ENCODE assay signal across 10 cellular contexts in genomic region chr20:56391037-56391436, GRCh38. TPM values are rescaled to one million over a fixed set of nuclear protein-coding genes. Genes with fewer than 3 reads are reported as not detected.
DNase-seq lines count a peak whose midpoint lies in the region; ATAC-seq, FAIRE-seq and TF ChIP-seq lines count a peak whose summit lies in the region.
"Had no signal": no experiment of that assay in that cellular context is flagged by ENCODE, and none has a peak within 500 bp of the region (broad histone marks: within the 10 kb centered on the region; RNA-seq: fewer than 3 reads in every experiment).

No MANE protein-coding gene starts in this region.

- peak overlapping the region; percentile 83 for H3K4me2 ChIP-seq in GM12878 (ENCODE audit: control insufficient read depth, insufficient read depth)
- H3K4me2 ChIP-seq in mesendoderm (ENCODE audit: low read length): peak overlapping the region; percentile 61

- no peak for FAIRE-seq in GM12878 (lab: Jason Lieb, UNC)

- H3K4me1 ChIP-seq in HUES6 (ENCODE audit: control insufficient read depth, insufficient read depth, low read length): 0 out of 2 replicates have a peak, but pooled peaks cover 6% of the 10 kb centered on the region
- H3K4me1 ChIP-seq in GM12878 (ENCODE audit: control insufficient read depth, insufficient read depth, low read length): peaks cover 3% of the 10 kb centered on the region; the same call in 1 of the 2 replicates
- H3K4me1 ChIP-seq in mesendoderm (ENCODE audit: control insufficient read depth, low read depth, low read length): peaks cover 1% of the 10 kb centered on the region

- H4K20me1 ChIP-seq in GM12878 (ENCODE audit: control insufficient read depth, insufficient read depth): no peaks in the 10 kb centered on the region

- in situ Hi-C loops in GM12878 (cut with MboI): no loop called here

- H4K8ac ChIP-seq in mesendoderm (ENCODE audit: low read depth, low read length): no peak overlapping the region

- no peak overlapping the region for H3K27ac ChIP-seq in HUES6 (ENCODE audit: low read depth, low read length)
- peak overlapping the region; percentile 78 for H3K27ac ChIP-seq in GM12878 (ENCODE audit: control insufficient read depth, insufficient read depth)
- H3K27ac ChIP-seq in mesendoderm (ENCODE audit: low read depth, low read length): no peak overlapping the region

- no peaks in the 10 kb centered on the region for H3K27me3 Mint-ChIP-seq in activated naive CD4-positive, alpha-beta T cell treated with anti-CD3 and anti-CD28 coated beads for 36 hours (ENCODE audit: low read depth)

- H3K56ac ChIP-seq in mesendoderm (ENCODE audit: low read length): peak overlapping the region; percentile 88

- no peak overlapping the region for H4K5ac ChIP-seq in mesendoderm (ENCODE audit: low read length)

- ATAC-seq in GM12878 (no peak), GM21390 (IDR thresholded peaks at IDR 0.05; ENCODE audit: unreplicated experiment) (no peak)

- H3K27me3 ChIP-seq in HUES6 (ENCODE audit: control insufficient read depth, insufficient read depth, low read length) (no peaks in the 10 kb centered on the region), GM12878 (replicated peaks in 1 of 2; ENCODE audit: control insufficient read depth in 2 of 2, insufficient read depth in 2 of 2, low read length in 1 of 2) (no peaks in the 10 kb centered on the region), mesendoderm (ENCODE audit: insufficient read depth, low read length, poor library complexity) (no peaks in the 10 kb centered on the region)

- no peak overlapping the region for H2BK5ac ChIP-seq in mesendoderm (ENCODE audit: low read length)

- H3K18ac ChIP-seq in mesendoderm (ENCODE audit: low read length): no peak overlapping the region

- SMC1A ChIA-PET in GM12878 (lab: Charles Lee; ENCODE audit: uncharacterized antibody, unreplicated experiment): interaction anchor here (2.1 kb wide), 1 partner anchor 10 kb away, joined by 7 read pairs; no protein-coding TSS in a partner anchor

- BruUV-seq in GM12878 (replicated peaks; lab: Mats Ljungman, UMichigan): TSS peak; percentile 90

- RAD21 ChIA-PET in GM12878 (lab: Charles Lee; ENCODE audit: unreplicated experiment): interaction anchor here (1.6 to 2.5 kb wide), 3 partner anchors 21 to 78 kb away, joined by 4 to 9 read pairs (median 8); partner anchors contain the start of genes CASS4, FAM210B and RTF2

- no peak overlapping the region; the same call in 1 of the 2 replicates for H2AFZ ChIP-seq in GM12878 (ENCODE audit: control insufficient read depth, low read depth, low read length)

- intact Hi-C loops in GM12878 (cut with micrococcal nuclease; ENCODE audit: unreplicated experiment): no loop called here
- intact Hi-C loops in activated naive CD4-positive, alpha-beta T cell treated with anti-CD3 and anti-CD28 coated beads for 36 hours (cut with micrococcal nuclease): no loop called here

- DNase-seq in AG10803 (ENCODE audit: low read depth) (no peak), GM12878 (ENCODE audit: low read depth, low spot score) (no peak), mesendoderm (peak; percentile 5), NCI-H226 (no peak), D341Med (ENCODE audit: low spot score) (no peak)
- no peak for DNase-seq in activated naive CD4-positive, alpha-beta T cell treated with anti-CD3 and anti-CD28 coated beads for 36 hours
- DNase-seq: stimulated activated naive CD4-positive, alpha-beta T cell treated with Interleukin-2 at 50 U/mL for 16 hours had no signal

- CTCF ChIA-PET in GM12878 (lab: Yijun Ruan, JAX): interaction anchor here (2.1 kb wide), 1 partner anchor 10 kb away, joined by 6 read pairs; no protein-coding TSS in a partner anchor
- CTCF ChIA-PET in activated naive CD4-positive, alpha-beta T cell treated with anti-CD3 and anti-CD28 coated beads for 36 hours (lab: Charles Lee): interaction anchor here (1.2 kb wide), 1 partner anchor 21 kb away, joined by 4 read pairs; the partner anchor contains the start of gene CASS4

- H3K9me3 ChIP-seq in HUES6 (ENCODE audit: control insufficient read depth, insufficient read depth, low read depth, low read length) (no peaks in the 10 kb centered on the region), GM12878 (replicated peaks; ENCODE audit: control insufficient read depth, insufficient read depth, low read length) (no peaks in the 10 kb centered on the region)
- H3K9me3 ChIP-seq: mucosa of descending colon had no signal

- no peak overlapping the region for H3K23ac ChIP-seq in mesendoderm (ENCODE audit: low read length)

- H3K79me2 ChIP-seq in GM12878 (ENCODE audit: control insufficient read depth, insufficient read depth, low read length): peaks cover 63% of the 10 kb centered on the region
- H3K79me2 ChIP-seq in mesendoderm (ENCODE audit: control insufficient read depth, insufficient read depth, low read length): peaks cover 59% of the 10 kb centered on the region

- TF ChIP-seq EP300 in GM12878 (IDR thresholded peaks at IDR 0.05; ENCODE audit: borderline replicate concordance in 1 of 2, control insufficient read depth in 1 of 2, low read depth in 2 of 2, low read length in 2 of 2): no peak

- H2BK15ac ChIP-seq in mesendoderm (replicated peaks; ENCODE audit: low read depth): no peak overlapping the region

- H3K4me1 Mint-ChIP-seq in activated naive CD4-positive, alpha-beta T cell treated with anti-CD3 and anti-CD28 coated beads for 36 hours (ENCODE audit: low read depth): peaks cover 31% of the 10 kb centered on the region

- TF ChIP-seq POLR2A in GM12878 (IDR thresholded peaks at IDR 0.05; ENCODE audit: low read depth, low read length): no peak

- WGBS in GM12878 (ENCODE audit: insufficient coverage, insufficient replicate concordance, low lambda C conversion rate, missing lambda C conversion rate): under 1% methylated on average over 10 of the region's 10 CpGs
- WGBS in mesendoderm (ENCODE audit: extremely low coverage, insufficient coverage, low lambda C conversion rate): no CpG with 5 or more reads among the region's 10 CpGs

- H3K36me3 ChIP-seq in HUES6 (ENCODE audit: control insufficient read depth, insufficient read depth, low read length) (peaks cover 55% of the 10 kb centered on the region), GM12878 (ENCODE audit: control insufficient read depth in 2 of 2, insufficient read depth in 2 of 2, low read length in 1 of 2) (peaks cover 3 to 13% of the 10 kb centered on the region in 2 experiments), mesendoderm (ENCODE audit: control insufficient read depth, insufficient read depth, low read length) (peaks cover 16% of the 10 kb centered on the region)

- no peak for TF ChIP-seq RAD21 in GM12878 (IDR thresholded peaks at IDR 0.05; ENCODE audit: insufficient read depth, low read depth, low read length)

- H3K4ac ChIP-seq in mesendoderm (ENCODE audit: low read depth, low read length): no peak overlapping the region

- H3K79me1 ChIP-seq in mesendoderm (ENCODE audit: low read length): peaks cover 24% of the 10 kb centered on the region

- H2AK5ac ChIP-seq in mesendoderm (ENCODE audit: low read length): no peak overlapping the region

- H3K9me3 Mint-ChIP-seq in activated naive CD4-positive, alpha-beta T cell treated with anti-CD3 and anti-CD28 coated beads for 36 hours: no peaks in the 10 kb centered on the region

- H3K27ac Mint-ChIP-seq in activated naive CD4-positive, alpha-beta T cell treated with anti-CD3 and anti-CD28 coated beads for 36 hours: no peak overlapping the region

- H3K4me3 ChIP-seq in AG10803 (ENCODE audit: low read length) (peak overlapping the region; percentile 81), HUES6 (ENCODE audit: low read depth, low read length) (peak overlapping the region; percentile 90), GM12878 (peak overlapping the region; percentile 99), mesendoderm (ENCODE audit: low read length) (peak overlapping the region; percentile 56)

- peaks cover 62% of the 10 kb centered on the region for H3K36me3 Mint-ChIP-seq in activated naive CD4-positive, alpha-beta T cell treated with anti-CD3 and anti-CD28 coated beads for 36 hours (ENCODE audit: low read depth)

- H2BK120ac ChIP-seq in mesendoderm (ENCODE audit: low read depth, low read length): no peak overlapping the region

- no peak overlapping the region for H3K4me3 Mint-ChIP-seq in activated naive CD4-positive, alpha-beta T cell treated with anti-CD3 and anti-CD28 coated beads for 36 hours

- TF ChIP-seq CTCF in AG10803 (conservative IDR thresholded peaks at IDR 0.05; ENCODE audit: low read length): no peak
- TF ChIP-seq CTCF in GM12878 (IDR thresholded peaks at IDR 0.05 in 2 of 3, conservative IDR thresholded peaks at IDR 0.05 in 1 of 3; ENCODE audit: control insufficient read depth in 2 of 3, extremely low read depth in 1 of 3, insufficient read depth in 1 of 3, low read depth in 3 of 3, low read length in 3 of 3): no peak

- H3K9ac ChIP-seq in HUES6 (ENCODE audit: low read length) (peak overlapping the region; percentile 98), GM12878 (ENCODE audit: control insufficient read depth, insufficient read depth, low read length) (peak overlapping the region; percentile 90), mesendoderm (ENCODE audit: low read length) (peak overlapping the region; percentile 83)

- POLR2A ChIA-PET in GM12878 (lab: Charles Lee): interaction anchor here (1.2 kb wide), 1 partner anchor 19 kb away, joined by 7 read pairs; no protein-coding TSS in a partner anchor

RNA-seq across cellular contexts. Expression of gene AURKA, which starts 1.0 kb away (rescaled TPM):
- total RNA-seq in GM12878 (2013; cell fraction: nucleolus; rRNA removed): 18.8 and 19.4 TPM in 2 replicates
- total RNA-seq in GM12878 (2014; rRNA removed) (57.3 and 63.1 TPM in 2 replicates), GM12878 (2014; rRNA removed; fragmentation: Illumina TruSeq; extraction: Trizol) (67.9 and 71.6 TPM in 2 replicates), GM12878 (2021) (59.4 and 61.2 TPM in 2 replicates)
- 20.0 TPM for polyA plus RNA-seq in GM12878 (2011; ENCODE audit: low read depth)
- polyA plus RNA-seq in GM12878 (2011; rRNA removed) (87.6 and 108 TPM in 2 replicates), GM12878 (2014; fragmentation: Illumina TruSeq; extraction: Trizol) (98.7 and 113 TPM in 2 replicates), GM12878 (2014; fragmentation: Nextera tagmentation; extraction: Ambion mirVana) (10 to 100 TPM; 70.9 to 75.2 TPM), GM12878 (2014; rRNA removed) (58.3 and 60.8 TPM in 2 replicates), GM12878 (2016; fragmentation: Nextera tagmentation; extraction: Ambion mirVana) (100 to 1,000 TPM; 120 to 122 TPM)
- 66.6 and 74.8 TPM in 2 replicates for polyA plus RNA-seq in GM12878 (2011; cell fraction: cytosol; rRNA removed)
- 37.8 and 38.0 TPM in 2 replicates for polyA plus RNA-seq in GM12878 (2011; cell fraction: nucleus; rRNA removed)
- polyA plus RNA-seq in GM12878 (2012): 19.8 and 28.8 TPM in 2 replicates
- 55.3 and 61.1 TPM in 2 replicates for polyA minus RNA-seq in GM12878 (2011; rRNA and poly(A)+ RNA removed)
- 31.7 and 35.6 TPM in 2 replicates for polyA minus RNA-seq in GM12878 (2011; cell fraction: cytosol; rRNA and poly(A)+ RNA removed)
- polyA minus RNA-seq in GM12878 (2011; cell fraction: nucleus; rRNA and poly(A)+ RNA removed): 11.7 and 18.3 TPM in 2 replicates
- polyA plus RNA-seq in mesendoderm (2013, experiment 1 of 2): 91.0 TPM
- polyA plus RNA-seq in mesendoderm (2013, experiment 2 of 2): 89.8 TPM
- 100 to 1,000 TPM; 115 to 121 TPM for total RNA-seq in activated naive CD4-positive, alpha-beta T cell treated with anti-CD3 and anti-CD28 coated beads for 36 hours

RNA-seq across cellular contexts. Expression of gene CSTF1, which starts 1.4 kb away (rescaled TPM):
- total RNA-seq in GM12878 (2013; cell fraction: nucleolus; rRNA removed): 45.6 and 47.2 TPM in 2 replicates
- 41.9 and 42.7 TPM in 2 replicates for total RNA-seq in GM12878 (2014; rRNA removed)
- total RNA-seq in GM12878 (2014; rRNA removed; fragmentation: Illumina TruSeq; extraction: Trizol): 42.5 and 45.8 TPM in 2 replicates
- 39.7 and 41.8 TPM in 2 replicates for total RNA-seq in GM12878 (2021)
- polyA plus RNA-seq in GM12878 (2011; ENCODE audit: low read depth): 23.0 TPM
- 81.4 and 89.1 TPM in 2 replicates for polyA plus RNA-seq in GM12878 (2011; rRNA removed)
- 71.6 and 81.5 TPM in 2 replicates for polyA plus RNA-seq in GM12878 (2011; cell fraction: cytosol; rRNA removed)
- 60.9 and 66.0 TPM in 2 replicates for polyA plus RNA-seq in GM12878 (2011; cell fraction: nucleus; rRNA removed)
- polyA plus RNA-seq in GM12878 (2012): 31.3 and 34.4 TPM in 2 replicates
- 56.2 and 57.8 TPM in 2 replicates for polyA plus RNA-seq in GM12878 (2014; fragmentation: Illumina TruSeq; extraction: Trizol)
- polyA plus RNA-seq in GM12878 (2014; fragmentation: Nextera tagmentation; extraction: Ambion mirVana): 10 to 100 TPM; 63.3 to 66.0 TPM
- 44.9 and 47.2 TPM in 2 replicates for polyA plus RNA-seq in GM12878 (2014; rRNA removed)
- polyA plus RNA-seq in GM12878 (2016; fragmentation: Nextera tagmentation; extraction: Ambion mirVana): 10 to 100 TPM; 43.3 to 54.5 TPM
- 115 and 172 TPM in 2 replicates for polyA minus RNA-seq in GM12878 (2011; rRNA and poly(A)+ RNA removed)
- 28.7 and 32.7 TPM in 2 replicates for polyA minus RNA-seq in GM12878 (2011; cell fraction: cytosol; rRNA and poly(A)+ RNA removed)
- polyA minus RNA-seq in GM12878 (2011; cell fraction: nucleus; rRNA and poly(A)+ RNA removed): 30.7 and 45.1 TPM in 2 replicates
- polyA plus RNA-seq in mesendoderm (2013, experiment 1 of 2): 39.7 TPM
- polyA plus RNA-seq in mesendoderm (2013, experiment 2 of 2): 40.9 TPM
- total RNA-seq in activated naive CD4-positive, alpha-beta T cell treated with anti-CD3 and anti-CD28 coated beads for 36 hours: 10 to 100 TPM; 68.0 to 70.7 TPM

RNA-seq across cellular contexts. Expression of gene CASS4, which starts 21.0 kb away (rescaled TPM):
- total RNA-seq in GM12878 (2013; cell fraction: nucleolus; rRNA removed): 0.47 TPM in 1 of 2 replicates, not detected in the other
- total RNA-seq in GM12878 (2014; rRNA removed): 0.06 and 0.11 TPM in 2 replicates
- 0.09 and 0.14 TPM in 2 replicates for total RNA-seq in GM12878 (2014; rRNA removed; fragmentation: Illumina TruSeq; extraction: Trizol)
- 0.19 and 0.21 TPM in 2 replicates for total RNA-seq in GM12878 (2021)
- polyA plus RNA-seq in GM12878 (2011; ENCODE audit: low read depth): 0.14 TPM
- 0.10 and 0.11 TPM in 2 replicates for polyA plus RNA-seq in GM12878 (2011; rRNA removed)
- polyA plus RNA-seq in GM12878 (2011; cell fraction: cytosol; rRNA removed): 0.01 and 0.03 TPM in 2 replicates
- polyA plus RNA-seq in GM12878 (2011; cell fraction: nucleus; rRNA removed): 0.09 and 0.15 TPM in 2 replicates
- 0.13 and 0.22 TPM in 2 replicates for polyA plus RNA-seq in GM12878 (2012)
- polyA plus RNA-seq in GM12878 (2014; fragmentation: Illumina TruSeq; extraction: Trizol): 0.13 and 0.21 TPM in 2 replicates
- polyA plus RNA-seq in GM12878 (2014; fragmentation: Nextera tagmentation; extraction: Ambion mirVana): under 1 TPM; 0.04 to 0.11 TPM
- 0.04 and 0.24 TPM in 2 replicates for polyA plus RNA-seq in GM12878 (2014; rRNA removed)
- polyA plus RNA-seq in GM12878 (2016; fragmentation: Nextera tagmentation; extraction: Ambion mirVana): under 1 TPM in 1 of 2 experiments, not detected in 1; 0.05 TPM
- 0.10 and 0.15 TPM in 2 replicates for polyA minus RNA-seq in GM12878 (2011; rRNA and poly(A)+ RNA removed)
- polyA minus RNA-seq in GM12878 (2011; cell fraction: cytosol; rRNA and poly(A)+ RNA removed): not detected in 2 replicates
- polyA minus RNA-seq in GM12878 (2011; cell fraction: nucleus; rRNA and poly(A)+ RNA removed): 0.10 and 0.12 TPM in 2 replicates
- not detected for polyA plus RNA-seq in mesendoderm (2013, experiment 1 of 2)
- not detected for polyA plus RNA-seq in mesendoderm (2013, experiment 2 of 2)
- 1 to 10 TPM; 5.1 to 5.2 TPM for total RNA-seq in activated naive CD4-positive, alpha-beta T cell treated with anti-CD3 and anti-CD28 coated beads for 36 hours

RNA-seq across cellular contexts. Expression of gene FAM210B, which starts 32.3 kb away (rescaled TPM):
- 1.3 and 1.7 TPM in 2 replicates for total RNA-seq in GM12878 (2013; cell fraction: nucleolus; rRNA removed)
- total RNA-seq in GM12878 (2014; rRNA removed): 0.56 and 1.1 TPM in 2 replicates
- 0.51 and 0.94 TPM in 2 replicates for total RNA-seq in GM12878 (2014; rRNA removed; fragmentation: Illumina TruSeq; extraction: Trizol)
- 0.51 and 0.58 TPM in 2 replicates for total RNA-seq in GM12878 (2021)
- 0.71 TPM for polyA plus RNA-seq in GM12878 (2011; ENCODE audit: low read depth)
- polyA plus RNA-seq in GM12878 (2011; rRNA removed): 1.4 and 1.8 TPM in 2 replicates
- 0.94 and 1.1 TPM in 2 replicates for polyA plus RNA-seq in GM12878 (2011; cell fraction: cytosol; rRNA removed)
- 0.16 and 0.79 TPM in 2 replicates for polyA plus RNA-seq in GM12878 (2011; cell fraction: nucleus; rRNA removed)
- 1.3 and 1.4 TPM in 2 replicates for polyA plus RNA-seq in GM12878 (2012)
- polyA plus RNA-seq in GM12878 (2014; fragmentation: Illumina TruSeq; extraction: Trizol): 0.79 and 0.97 TPM in 2 replicates
- polyA plus RNA-seq in GM12878 (2014; fragmentation: Nextera tagmentation; extraction: Ambion mirVana): under 1 TPM; 0.13 to 0.38 TPM
- polyA plus RNA-seq in GM12878 (2014; rRNA removed): 0.46 and 0.53 TPM in 2 replicates
- polyA plus RNA-seq in GM12878 (2016; fragmentation: Nextera tagmentation; extraction: Ambion mirVana): 1 to 10 TPM; 1.3 TPM
- polyA minus RNA-seq in GM12878 (2011; rRNA and poly(A)+ RNA removed): 0.36 and 1.0 TPM in 2 replicates
- 0.40 and 0.94 TPM in 2 replicates for polyA minus RNA-seq in GM12878 (2011; cell fraction: cytosol; rRNA and poly(A)+ RNA removed)
- polyA minus RNA-seq in GM12878 (2011; cell fraction: nucleus; rRNA and poly(A)+ RNA removed): 0.12 and 1.1 TPM in 2 replicates
- polyA plus RNA-seq in mesendoderm (2013, experiment 1 of 2): 17.0 TPM
- 17.2 TPM for polyA plus RNA-seq in mesendoderm (2013, experiment 2 of 2)
- total RNA-seq in activated naive CD4-positive, alpha-beta T cell treated with anti-CD3 and anti-CD28 coated beads for 36 hours: 1 to 10 TPM; 7.5 to 8.2 TPM

Comparison
In these comparisons a context has a peak if more than half of its experiments do, and no peak if none do; other contexts are left out.
1. RNA of gene CASS4, which starts 21.0 kb away (total RNA-seq): 5.1 to 5.2 TPM in activated naive CD4-positive, alpha-beta T cell treated with anti-CD3 and anti-CD28 coated beads for 36 hours; 0.06 to 0.47 TPM in GM12878; every median in the first group is over 4 times any median in the second.
2. Peak in every context shown above with its lines, with median percentiles within 50 percentile points of each other: H3K4me3 ChIP-seq and H3K9ac ChIP-seq.